8 cellular contexts compared by ENCODE assay signal in genomic region chr20:7094438-7094997, GRCh38.
DNase-seq lines count a peak whose midpoint lies in the region; TF ChIP-seq lines count a peak whose summit lies in the region.

No MANE protein-coding gene starts in this region.

- intact Hi-C loops in Caco-2 (cut with micrococcal nuclease; ENCODE audit: unreplicated experiment): loop anchor here (1.0 to 10.0 kb wide), 7 partner anchors 63 to 917 kb away; no protein-coding TSS in a partner anchor

- TF ChIP-seq CTCF in Caco-2 (IDR thresholded peaks at IDR 0.05; ENCODE audit: insufficient read depth in 1 of 2, low read depth in 1 of 2, low read length in 1 of 2, severe bottlenecking in 1 of 2, unreplicated experiment in 1 of 2) (peak; percentile 85 to 88), brain microvascular endothelial cell (IDR thresholded peaks at IDR 0.05; ENCODE audit: low read depth, low read length, missing control alignments) (peak; percentile 74), nephron (IDR thresholded peaks at IDR 0.05; ENCODE audit: unreplicated experiment in 3 of 3) (peak; percentile 50 to 66 (median 53))

- in situ Hi-C loops in GM23248 (cut with MboI) (no loop called here), brain microvascular endothelial cell (cut with HindIII; ENCODE audit: low pct_ligation_motif_present, low sequenced_read_pairs) (no loop called here)

- H3K79me2 ChIP-seq in GM23248 (ENCODE audit: insufficient read depth): no peaks in the 10 kb centered on the region

- no peak overlapping the region for H2AFZ ChIP-seq in GM23248

- H3K9me2 ChIP-seq in GM23248 (ENCODE audit: insufficient read depth): no peaks in the 10 kb centered on the region

- peak; percentile 48 to 75 for DNase-seq in Caco-2
- peak; percentile 29 for DNase-seq in GM23248
- peak; percentile 68 for DNase-seq in NCI-H345 treated with DMSO at 0.1 percent for 48 hours (lab: John Stamatoyannopoulos, UW; ENCODE audit: unreplicated experiment)
- peak; percentile 5 for DNase-seq in brain microvascular endothelial cell
- DNase-seq in epidermal melanocyte (ENCODE audit: insufficient read length, low spot score): no peak
- no peak for DNase-seq in NCI-H1048 (lab: John Stamatoyannopoulos, UW)
- DNase-seq in stimulated activated naive CD4-positive, alpha-beta T cell treated with Interleukin-2 at 50 U/mL for 16 hours (lab: John Stamatoyannopoulos, UW): no peak

- H3K27me3 ChIP-seq in Caco-2 (replicated peaks; ENCODE audit: control insufficient read depth, insufficient read depth, low read length): no peaks in the 10 kb centered on the region
- no peaks in the 10 kb centered on the region for H3K27me3 ChIP-seq in GM23248 (replicated peaks; ENCODE audit: insufficient read depth)
- H3K27me3 ChIP-seq in brain microvascular endothelial cell (replicated peaks): no peaks in the 10 kb centered on the region

- H3K9me3 ChIP-seq in Caco-2 (no peaks in the 10 kb centered on the region), GM23248 (ENCODE audit: low read depth) (no peaks in the 10 kb centered on the region)

- POLR2A ChIA-PET in Caco-2 (lab: Charles Lee): no interaction called here

- H4K20me1 ChIP-seq in GM23248 (ENCODE audit: insufficient read depth): no peaks in the 10 kb centered on the region

- 33 to 37% methylated on average over 7 of the region's 7 CpGs for WGBS in GM23248 (ENCODE audit: low coverage in 1 of 2, low lambda C conversion rate in 2 of 2, missing lambda C conversion rate in 2 of 2), 2 experiments

- H3K4me1 Mint-ChIP-seq in Caco-2 (ENCODE audit: low read depth, unreplicated experiment) (peaks cover 6% of the 10 kb centered on the region), nephron (no peaks in the 10 kb centered on the region)

- H3K9me3 Mint-ChIP-seq in Caco-2 (ENCODE audit: unreplicated experiment): no peaks in the 10 kb centered on the region
- H3K9me3 Mint-ChIP-seq in nephron: peaks cover 16% of the 10 kb centered on the region

- no peak overlapping the region for H3K27ac ChIP-seq in GM23248
- H3K27ac ChIP-seq in brain microvascular endothelial cell: no peak overlapping the region

- H3K36me3 ChIP-seq in Caco-2 (ENCODE audit: control insufficient read depth, insufficient read depth, low read length): no peaks in the 10 kb centered on the region
- H3K36me3 ChIP-seq in GM23248 (ENCODE audit: low read depth): no peaks in the 10 kb centered on the region
- H3K36me3 ChIP-seq in brain microvascular endothelial cell (replicated peaks): no peaks in the 10 kb centered on the region

- CTCF ChIA-PET in Caco-2 (lab: Charles Lee): no interaction called here

- BruUV-seq in Caco-2 (replicated peaks; lab: Mats Ljungman, UMichigan): no TSS peak

- no peaks in the 10 kb centered on the region for H3K36me3 Mint-ChIP-seq in Caco-2 (ENCODE audit: insufficient read depth, unreplicated experiment)
- no peaks in the 10 kb centered on the region for H3K36me3 Mint-ChIP-seq in nephron (ENCODE audit: low read depth)

- no peaks in the 10 kb centered on the region for H3F3A ChIP-seq in GM23248 (ENCODE audit: insufficient read depth)

- H3K4me3 ChIP-seq in Caco-2 (ENCODE audit: low read depth, low read length): no peak overlapping the region
- no peak overlapping the region for H3K4me3 ChIP-seq in GM23248
- no peak overlapping the region for H3K4me3 ChIP-seq in brain microvascular endothelial cell (ENCODE audit: low read depth, low read length)

- no peak overlapping the region for H3K4me2 ChIP-seq in GM23248 (ENCODE audit: unreplicated experiment)

- H3K4me1 ChIP-seq in Caco-2 (peaks cover 21% of the 10 kb centered on the region), GM23248 (ENCODE audit: insufficient read depth) (no peaks in the 10 kb centered on the region)

- no peak overlapping the region for H3K27ac Mint-ChIP-seq in Caco-2 (ENCODE audit: unreplicated experiment)
- H3K27ac Mint-ChIP-seq in nephron: no peak overlapping the region

- H3K4me3 Mint-ChIP-seq in Caco-2 (ENCODE audit: unreplicated experiment) (no peak overlapping the region), nephron (no peak overlapping the region)

- H3K27me3 Mint-ChIP-seq in Caco-2 (ENCODE audit: insufficient read depth, unreplicated experiment): peaks cover 2% of the 10 kb centered on the region
- no peaks in the 10 kb centered on the region for H3K27me3 Mint-ChIP-seq in nephron (ENCODE audit: low read depth)

- H3K9ac ChIP-seq in GM23248: no peak overlapping the region

Comparison
In these comparisons a context has a peak if more than half of its experiments do, and no peak if none do; other contexts are left out.
1. DNase-seq: peak in Caco-2 (2 of 2), GM23248 (single experiment), NCI-H345 treated with DMSO at 0.1 percent for 48 hours (single experiment) and brain microvascular endothelial cell (single experiment); none in epidermal melanocyte (single experiment), NCI-H1048 (single experiment) and stimulated activated naive CD4-positive, alpha-beta T cell treated with Interleukin-2 at 50 U/mL for 16 hours (single experiment).
2. Peak in every context shown above with its lines, with median percentiles within 50 percentile points of each other: CTCF ChIP-seq.